ENCODE assay signal across 14 cellular contexts in the genomic region with DNA sequence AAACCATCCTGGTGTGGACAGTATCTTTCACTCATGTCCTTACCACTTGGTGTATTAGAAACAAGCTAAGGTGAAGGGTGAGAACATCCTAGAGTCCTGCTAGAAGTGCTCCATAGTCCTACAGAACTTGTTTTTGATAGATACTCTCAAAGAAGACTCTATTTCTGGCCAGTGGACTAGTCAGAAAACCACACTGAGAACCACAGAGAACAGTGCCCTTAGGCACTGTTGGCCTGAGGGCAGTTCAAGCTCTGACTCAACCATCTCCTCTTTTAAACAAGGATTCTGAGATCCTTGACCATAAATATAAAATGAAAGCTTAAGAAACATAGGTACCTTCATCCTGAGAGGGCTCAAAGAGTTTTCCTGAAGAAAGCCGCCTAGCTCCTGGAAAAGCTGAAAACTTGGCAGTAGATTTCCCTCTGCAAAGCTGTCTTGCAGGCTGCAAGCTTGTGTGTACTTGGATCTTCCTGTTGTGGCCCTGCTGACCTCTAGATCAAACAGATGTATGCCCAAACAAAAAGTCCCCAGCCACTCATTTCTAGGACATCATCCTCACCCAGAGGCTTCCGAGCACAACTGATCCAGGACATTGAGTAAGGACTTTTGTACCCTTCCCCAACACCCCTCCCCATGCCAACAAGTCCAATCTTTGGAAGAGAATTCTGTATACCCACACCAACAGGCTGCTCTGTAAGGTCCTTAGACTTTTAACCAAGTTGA.
DNase-seq lines count a peak whose midpoint lies in the region; ATAC-seq and TF ChIP-seq lines count a peak whose summit lies in the region.
"Had no signal": no experiment of that assay in that cellular context is flagged by ENCODE, and none has a peak within 500 bp of the region (broad histone marks: within the 10 kb centered on the region; RNA-seq: fewer than 3 reads in every experiment).

No MANE protein-coding gene starts in this region.

- H3K9me3 Mint-ChIP-seq in naive B cell, result no peaks in the 10 kb centered on the region
- H3K9me3 Mint-ChIP-seq: activated T-cell treated with anti-CD3 and anti-CD28 coated beads, Interleukin-2, amount 50 U/mL, for 24 hours; CD8-positive, alpha-beta T cell had no signal

- no peaks in the 10 kb centered on the region for H3K27me3 Mint-ChIP-seq in naive B cell

- no peak overlapping the region for H3K4me3 ChIP-seq in OCI-LY7 (ENCODE audit: low read depth, low read length, poor library complexity, severe bottlenecking)
- H3K4me3 ChIP-seq: sigmoid colon had no signal

- H3K9me2 ChIP-seq in OCI-LY7 (ENCODE audit: insufficient read depth, low read length), result no peaks in the 10 kb centered on the region
- H3K9me2 ChIP-seq: SK-N-SH had no signal

- H2AFZ ChIP-seq in OCI-LY7 (ENCODE audit: low read length), result no peak overlapping the region

- POLR2A ChIA-PET in OCI-LY7 (lab: Charles Lee), result interaction anchor here (1.0 kb wide), 1 partner anchor 1522 kb away, joined by 3 read pairs; no protein-coding TSS in a partner anchor
- POLR2A ChIA-PET in HEK293T (lab: Yijun Ruan, JAX), result no interaction called here

- H3K4me3 Mint-ChIP-seq in naive B cell, result no peak overlapping the region
- H3K4me3 Mint-ChIP-seq: activated T-cell treated with anti-CD3 and anti-CD28 coated beads, Interleukin-2, amount 50 U/mL, for 24 hours; CD8-positive, alpha-beta T cell had no signal

- no peaks in the 10 kb centered on the region for H3K36me3 Mint-ChIP-seq in naive B cell
- H3K36me3 Mint-ChIP-seq: CD8-positive, alpha-beta T cell had no signal

- intact Hi-C loops in OCI-LY7 (cut with micrococcal nuclease; ENCODE audit: unreplicated experiment), result no loop called here

- H3K27ac ChIP-seq in OCI-LY7 (ENCODE audit: low read depth, low read length, poor library complexity, severe bottlenecking), result no peak overlapping the region
- H3K27ac ChIP-seq: sigmoid colon had no signal

- H3K4me1 Mint-ChIP-seq in naive B cell, result peaks cover 4 to 22% (median 22%) of the 10 kb centered on the region in 3 donors

- H3K27ac Mint-ChIP-seq in naive B cell, result peak overlapping the region in 3 of 6 donors; percentile 41 to 73 (median 69)
- H3K27ac Mint-ChIP-seq: activated T-cell treated with anti-CD3 and anti-CD28 coated beads, Interleukin-2, amount 50 U/mL, for 24 hours; CD8-positive, alpha-beta T cell had no signal

- no peaks in the 10 kb centered on the region for H3K79me2 ChIP-seq in OCI-LY7 (ENCODE audit: insufficient read depth, low read depth, low read length)

- H3K4me1 ChIP-seq in OCI-LY7 (ENCODE audit: insufficient read depth, low read length, poor library complexity, severe bottlenecking), result no peaks in the 10 kb centered on the region
- H3K4me1 ChIP-seq: sigmoid colon had no signal

- no peak for DNase-seq in naive B cell
- DNase-seq in OCI-LY7 (ENCODE audit: low spot score), result no peak
- DNase-seq in HEK293T (ENCODE audit: extremely low spot score), result no peak
- DNase-seq: activated T-cell treated with anti-CD3 and anti-CD28 coated beads, Interleukin-2, amount 50 U/mL, for 24 hours; anterior cingulate cortex; CD8-positive, alpha-beta T cell; IMR-90; NCI-H2029 treated with DMSO at 0.1 percent for 48 hours; sigmoid colon; SK-N-SH had no signal

- no peak for TF ChIP-seq CTCF in OCI-LY7 (conservative IDR thresholded peaks at IDR 0.05; ENCODE audit: low read length)

- no peaks in the 10 kb centered on the region for H4K20me1 ChIP-seq in OCI-LY7 (ENCODE audit: insufficient read depth, low read length)

- H3K4me2 ChIP-seq in OCI-LY7 (ENCODE audit: low read length), result no peak overlapping the region
- H3K4me2 ChIP-seq: SK-N-SH had no signal

- no peaks in the 10 kb centered on the region for H3K36me3 ChIP-seq in OCI-LY7 (ENCODE audit: insufficient read depth, low read length)
- H3K36me3 ChIP-seq: sigmoid colon had no signal

- H3K9me3 ChIP-seq in OCI-LY7 (ENCODE audit: low read length), result no peaks in the 10 kb centered on the region
- H3K9me3 ChIP-seq: sigmoid colon, SK-N-SH had no signal

- ATAC-seq in GM18868 (IDR thresholded peaks at IDR 0.05; ENCODE audit: unreplicated experiment) (peak; percentile 43), HG02588 (IDR thresholded peaks at IDR 0.05; ENCODE audit: unreplicated experiment) (peak; percentile 73), HG03571 (IDR thresholded peaks at IDR 0.05; ENCODE audit: unreplicated experiment) (peak; percentile 38), naive B cell (ENCODE audit: low read depth in 2 of 2) (peak; percentile 22 to 28), GM19395 (IDR thresholded peaks at IDR 0.05; ENCODE audit: unreplicated experiment) (no peak)
- ATAC-seq: CD8-positive, alpha-beta T cell had no signal

- BruUV-seq in OCI-LY7 (replicated peaks; lab: Mats Ljungman, UMichigan), result no TSS peak

- CTCF ChIA-PET in OCI-LY7 (lab: Charles Lee; ENCODE audit: unreplicated experiment) (no interaction called here), HEK293T (lab: Yijun Ruan, JAX) (interaction anchor here (0.6 kb wide), 1 partner anchor 18 kb away, joined by 3 read pairs; no protein-coding TSS in a partner anchor)

TF ChIP-seq in HEK293T, 16 proteins besides CTCF, POLR2A, EP300 and RAD21:
- TF ChIP-seq ARNT (IDR thresholded peaks at IDR 0.05), result no peak
- no peak for TF ChIP-seq NFRKB (IDR thresholded peaks at IDR 0.05)
- no peak for TF ChIP-seq SUZ12 (IDR thresholded peaks at IDR 0.05)
- no peak for TF ChIP-seq TARDBP (IDR thresholded peaks at IDR 0.05)
- TF ChIP-seq ZNF384 (IDR thresholded peaks at IDR 0.05), result no peak
- TF ChIP-seq FOXM1 (IDR thresholded peaks at IDR 0.05; ENCODE audit: borderline replicate concordance), result no peak
- TF ChIP-seq SP1 (IDR thresholded peaks at IDR 0.05), result no peak
- TF ChIP-seq CTBP1 (IDR thresholded peaks at IDR 0.05; ENCODE audit: borderline replicate concordance), result no peak
- no peak for TF ChIP-seq L3MBTL2 (conservative IDR thresholded peaks at IDR 0.05)
- TF ChIP-seq HDGF (IDR thresholded peaks at IDR 0.05; ENCODE audit: borderline replicate concordance), result no peak
- TF ChIP-seq, protein P1, sequence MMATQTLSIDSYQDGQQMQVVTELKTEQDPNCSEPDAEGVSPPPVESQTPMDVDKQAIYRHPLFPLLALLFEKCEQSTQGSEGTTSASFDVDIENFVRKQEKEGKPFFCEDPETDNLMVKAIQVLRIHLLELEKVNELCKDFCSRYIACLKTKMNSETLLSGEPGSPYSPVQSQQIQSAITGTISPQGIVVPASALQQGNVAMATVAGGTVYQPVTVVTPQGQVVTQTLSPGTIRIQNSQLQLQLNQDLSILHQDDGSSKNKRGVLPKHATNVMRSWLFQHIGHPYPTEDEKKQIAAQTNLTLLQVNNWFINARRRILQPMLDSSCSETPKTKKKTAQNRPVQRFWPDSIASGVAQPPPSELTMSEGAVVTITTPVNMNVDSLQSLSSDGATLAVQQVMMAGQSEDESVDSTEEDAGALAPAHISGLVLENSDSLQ (IDR thresholded peaks at IDR 0.05), result no peak
- no peak for TF ChIP-seq FOXA1 (IDR thresholded peaks at IDR 0.05)
- TF ChIP-seq LEF1 (IDR thresholded peaks at IDR 0.05; ENCODE audit: borderline replicate concordance), result no peak
